In genomic region chr3:52775877-52776276, GRCh38 we compare ENCODE assay signal across 17 cellular contexts. TPM values are rescaled to one million over a fixed set of nuclear protein-coding genes. Genes with fewer than 3 reads are reported as not detected.
DNase-seq lines count a peak whose midpoint lies in the region; ATAC-seq and TF ChIP-seq lines count a peak whose summit lies in the region.
"Had no signal": no experiment of that assay in that cellular context is flagged by ENCODE, and none has a peak within 500 bp of the region (broad histone marks: within the 10 kb centered on the region; RNA-seq: fewer than 3 reads in every experiment).

No MANE protein-coding gene starts in this region.

- no peaks in the 10 kb centered on the region for H3K9me3 Mint-ChIP-seq in type B pancreatic cell
- H3K9me3 Mint-ChIP-seq: IgD-negative memory B cell had no signal

- 55% methylated on average over 8 of the region's 8 CpGs for WGBS in heart right ventricle, 2 donors

- peaks cover 3% of the 10 kb centered on the region for H3K27me3 Mint-ChIP-seq in type B pancreatic cell
- H3K27me3 Mint-ChIP-seq: IgD-negative memory B cell had no signal

- H3K27ac ChIP-seq in heart right ventricle = no peak overlapping the region
- H3K27ac ChIP-seq: SK-N-MC, vagina had no signal

- ATAC-seq in heart right ventricle = no peak

- peaks cover 0 to 27% (median 5%) of the 10 kb centered on the region in 9 donors for H3K4me1 ChIP-seq in heart right ventricle
- H3K4me1 ChIP-seq: vagina had no signal

- intact Hi-C loops in cardiac septum (cut with DNase I) = no loop called here
- intact Hi-C loops in heart right ventricle (cut with DNase I) = loop anchor here in 2 of 10 donors (10.0 kb wide), 2 partner anchors 119 to 299 kb away; partner anchors contain the start of gene STIMATE (in 1 of the 2)

- DNase-seq in cardiac septum (ENCODE audit: low spot score) = peak; percentile 39
- DNase-seq in heart right ventricle = no peak
- peak; percentile 46 for DNase-seq in islet precursor cell
- no peak for DNase-seq in type B pancreatic cell (ENCODE audit: extremely low spot score, unreplicated experiment)
- DNase-seq in NCI-H226 = no peak
- no peak for DNase-seq in middle frontal gyrus (ENCODE audit: extremely low spot score, low spot score)
- DNase-seq: activated CD4-positive, alpha-beta T cell treated with anti-CD3 and anti-CD28 coated beads for 1 hour; activated naive CD4-positive, alpha-beta T cell; anterior cingulate cortex; foreskin fibroblast; kidney glomerular epithelial cell; midbrain; NCI-H526 treated with DMSO at 0.1 percent for 48 hours; stimulated activated CD4-positive, alpha-beta T cell treated with anti-CD3 and anti-CD28 coated beads, Interleukin-1b, Interleukin-23, amount 100 ng/mL, for 48 hours had no signal

- no peak for TF ChIP-seq CTCF in heart right ventricle (IDR thresholded peaks at IDR 0.05)
- no peak for TF ChIP-seq CTCF in type B pancreatic cell (conservative IDR thresholded peaks at IDR 0.05)

- H3K9me3 ChIP-seq in heart right ventricle = no peaks in the 10 kb centered on the region
- H3K9me3 ChIP-seq: vagina had no signal

- no peaks in the 10 kb centered on the region for H3K27me3 ChIP-seq in heart right ventricle
- H3K27me3 ChIP-seq: vagina had no signal

- H3K4me3 Mint-ChIP-seq in type B pancreatic cell = no peak overlapping the region

- no peaks in the 10 kb centered on the region for H3K36me3 Mint-ChIP-seq in type B pancreatic cell
- H3K36me3 Mint-ChIP-seq: IgD-negative memory B cell had no signal

- H3K36me3 ChIP-seq in heart right ventricle = no peaks in the 10 kb centered on the region
- H3K36me3 ChIP-seq: vagina had no signal

- H3K27ac Mint-ChIP-seq in type B pancreatic cell = peak overlapping the region; percentile 29

- H3K4me3 ChIP-seq in heart right ventricle = no peak overlapping the region
- H3K4me3 ChIP-seq: SK-N-MC, vagina had no signal

- peaks cover 6% of the 10 kb centered on the region for H3K4me1 Mint-ChIP-seq in type B pancreatic cell (ENCODE audit: unreplicated experiment)

RNA-seq across cellular contexts. Expression of gene ITIH1, which starts 1.5 kb away (rescaled TPM):
- total RNA-seq in cardiac septum = 0.35 TPM
- not detected for total RNA-seq in heart right ventricle
- polyA plus RNA-seq in heart right ventricle = under 1 TPM in 1 of 2 donors, not detected in 1; 0.13 TPM
- total RNA-seq in type B pancreatic cell (ENCODE audit: low replicate concordance) = 8.0 and 12.2 TPM in 2 replicates
- polyA plus RNA-seq: IgD-negative memory B cell had no signal

RNA-seq across cellular contexts. Expression of gene NEK4, which starts 5.1 kb away (rescaled TPM):
- 17.1 TPM for total RNA-seq in cardiac septum
- total RNA-seq in heart right ventricle = 10 to 100 TPM; 12.9 to 21.4 (median 17.2) TPM
- 1 to 10 TPM; 4.6 to 5.0 TPM for polyA plus RNA-seq in heart right ventricle
- 38.3 and 47.2 TPM in 2 replicates for total RNA-seq in type B pancreatic cell (ENCODE audit: low replicate concordance)

RNA-seq across cellular contexts. Expression of gene ITIH3, which starts 18.7 kb away (rescaled TPM):
- total RNA-seq in cardiac septum (0.78 TPM), heart right ventricle (under 1 TPM; 0.13 to 0.97 (median 0.41) TPM), type B pancreatic cell (ENCODE audit: low replicate concordance) (0.81 and 0.97 TPM in 2 replicates)
- polyA plus RNA-seq in heart right ventricle = 1 to 10 TPM; 1.0 to 1.3 TPM
- polyA plus RNA-seq: IgD-negative memory B cell had no signal

RNA-seq across cellular contexts. Expression of gene ITIH4, which starts 54.6 kb away (rescaled TPM):
- 3.2 TPM for total RNA-seq in cardiac septum
- 1 to 10 TPM; 2.3 to 9.3 (median 4.3) TPM for total RNA-seq in heart right ventricle
- 10 to 100 TPM in 1 of 2 donors, 1 to 10 TPM in 1; 1.5 to 17.9 TPM for polyA plus RNA-seq in heart right ventricle
- 4.1 and 14.0 TPM in 2 replicates for total RNA-seq in type B pancreatic cell (ENCODE audit: low replicate concordance)
- polyA plus RNA-seq: IgD-negative memory B cell had no signal

RNA-seq across cellular contexts. Expression of gene MUSTN1, which starts 58.9 kb away (rescaled TPM):
- total RNA-seq in cardiac septum (15.9 TPM), heart right ventricle (10 to 100 TPM; 13.0 to 91.1 (median 37.5) TPM), type B pancreatic cell (ENCODE audit: low replicate concordance) (1.8 TPM in 1 of 2 replicates, not detected in the other)
- polyA plus RNA-seq in heart right ventricle = 100 to 1,000 TPM in 1 of 2 donors, 10 to 100 TPM in 1; 59.6 to 182 TPM
- polyA plus RNA-seq: IgD-negative memory B cell had no signal

Comparison
In these comparisons a context has a peak if more than half of its experiments do, and no peak if none do; other contexts are left out.
1. DNase-seq: peak in cardiac septum (single experiment) and islet precursor cell (single experiment); none in heart right ventricle (0 of 2), type B pancreatic cell (single experiment), NCI-H226 (single experiment) and middle frontal gyrus (single experiment).